16 cellular contexts compared by ENCODE assay signal in genomic region chr20:5131502-5131901, GRCh38. TPM values are rescaled to one million over a fixed set of nuclear protein-coding genes. Genes with fewer than 3 reads are reported as not detected.
DNase-seq lines count a peak whose midpoint lies in the region; ATAC-seq and TF ChIP-seq lines count a peak whose summit lies in the region.
"Had no signal": no experiment of that assay in that cellular context is flagged by ENCODE, and none has a peak within 500 bp of the region (broad histone marks: within the 10 kb centered on the region; RNA-seq: fewer than 3 reads in every experiment).

No MANE protein-coding gene starts in this region.

- DNase-seq in right cardiac atrium: no peak
- DNase-seq in cardiac septum (ENCODE audit: low spot score): no peak
- no peak for DNase-seq in WTC11 (ENCODE audit: low spot score)
- DNase-seq in mesenchymal stem cell: no peak
- no peak for DNase-seq in NCI-H345 (lab: John Stamatoyannopoulos, UW)
- no peak for DNase-seq in activated T-helper 1 cell treated with anti-CD3 and anti-CD28 coated beads, Interleukin-12 subunit alpha, Interleukin-12 subunit beta, Interleukin-2, Interleukin-4 antibody, amounts not matched to agents 30 ng/mL and 10 ng/mL and 1 ng/mL, durations not matched to agents 14 hours and 24 hours and 36 hours (ENCODE audit: low spot score)
- DNase-seq in kidney tubule cell (ENCODE audit: low spot score): no peak
- DNase-seq: activated naive CD4-positive, alpha-beta T cell; DMS79 treated with DMSO at 0.1 percent for 48 hours; HCEC 1CT; NCI-H1048; NCI-H510A; nucleus accumbens; PC-9; stimulated activated CD8-positive, alpha-beta memory T cell treated with anti-CD3 and anti-CD28 coated beads, Interleukin-4, amount 100 ng/mL, for 48 hours had no signal

- no peak overlapping the region for H3K4me2 ChIP-seq in mesenchymal stem cell (ENCODE audit: low read length, poor library complexity, severe bottlenecking)
- H3K4me2 ChIP-seq: PC-9 had no signal

- CTCF ChIA-PET in WTC11 (lab: Charles Lee): interaction anchor here (1.0 to 1.9 kb wide), 3 partner anchors 61 to 317 kb away, joined by 3 to 13 read pairs (median 4); no protein-coding TSS in a partner anchor

- H3K4ac ChIP-seq in mesenchymal stem cell (ENCODE audit: low read depth in 1 of 2, low read length in 2 of 2): no peak overlapping the region

- no peak for ATAC-seq in right cardiac atrium
- no peak for ATAC-seq in WTC11

- H3K4me3 ChIP-seq in right cardiac atrium (ENCODE audit: low read length) (no peak overlapping the region), mesenchymal stem cell (ENCODE audit: insufficient read depth in 1 of 2, low read depth in 1 of 2, low read length in 2 of 2) (no peak overlapping the region), urinary bladder (ENCODE audit: low read depth, low read length) (no peak overlapping the region)
- H3K4me3 ChIP-seq: PC-9 had no signal

- H3K14ac ChIP-seq in mesenchymal stem cell (ENCODE audit: low read length in 2 of 2): no peak overlapping the region

- no peak overlapping the region for H2BK5ac ChIP-seq in mesenchymal stem cell (ENCODE audit: low read depth, low read length, poor library complexity, severe bottlenecking)

- TF ChIP-seq CTCF in WTC11 (IDR thresholded peaks at IDR 0.05): no peak

- H3K9ac ChIP-seq in mesenchymal stem cell (ENCODE audit: low read length): peak overlapping the region; percentile 56

- H3K27me3 ChIP-seq in right cardiac atrium (ENCODE audit: control insufficient read depth, insufficient read depth) (no peaks in the 10 kb centered on the region), mesenchymal stem cell (ENCODE audit: control insufficient read depth in 1 of 2, insufficient read depth in 1 of 2, low read length in 2 of 2) (no peaks in the 10 kb centered on the region)

- H3K27ac ChIP-seq in right cardiac atrium (ENCODE audit: low read length) (peak overlapping the region; percentile 70), mesenchymal stem cell (ENCODE audit: low read length, poor library complexity, severe bottlenecking) (no peak overlapping the region), urinary bladder (ENCODE audit: low read depth) (peak overlapping the region; percentile 43)
- H3K27ac ChIP-seq: PC-9 had no signal

- H3K4me3 Mint-ChIP-seq in WTC11: no peak overlapping the region
- no peak overlapping the region for H3K4me3 Mint-ChIP-seq in activated T-helper 1 cell treated with anti-CD3 and anti-CD28 coated beads, Interleukin-12 subunit alpha, Interleukin-12 subunit beta, Interleukin-2, Interleukin-4 antibody, amounts not matched to agents 30 ng/mL and 10 ng/mL and 1 ng/mL, durations not matched to agents 14 hours and 24 hours and 36 hours

- no peaks in the 10 kb centered on the region for H3K9me3 Mint-ChIP-seq in WTC11
- H3K9me3 Mint-ChIP-seq in activated T-helper 1 cell treated with anti-CD3 and anti-CD28 coated beads, Interleukin-12 subunit alpha, Interleukin-12 subunit beta, Interleukin-2, Interleukin-4 antibody, amounts not matched to agents 30 ng/mL and 10 ng/mL and 1 ng/mL, durations not matched to agents 14 hours and 24 hours and 36 hours: no peaks in the 10 kb centered on the region

- H4K8ac ChIP-seq in mesenchymal stem cell (ENCODE audit: low read length): no peak overlapping the region

- WGBS in right cardiac atrium: 72% methylated on average over 5 of the region's 5 CpGs
- WGBS in mesenchymal stem cell: 93% methylated on average over 4 of the region's 5 CpGs
- 58% methylated on average over 5 of the region's 5 CpGs for WGBS in urinary bladder

- H3K36me3 ChIP-seq in mesenchymal stem cell (ENCODE audit: control insufficient read depth in 1 of 2, insufficient read depth in 2 of 2, low read depth in 1 of 2, low read length in 2 of 2) (no peaks in the 10 kb centered on the region), urinary bladder (ENCODE audit: insufficient read depth) (no peaks in the 10 kb centered on the region)

- no peak overlapping the region for H2AFZ ChIP-seq in mesenchymal stem cell (ENCODE audit: low read depth, low read length)
- H2AFZ ChIP-seq: PC-9 had no signal

- H4K91ac ChIP-seq in mesenchymal stem cell (ENCODE audit: low read length): no peak overlapping the region

- H2BK12ac ChIP-seq in mesenchymal stem cell (ENCODE audit: low read length in 2 of 2): no peak overlapping the region

- peak overlapping the region; percentile 24; the same call in 1 of the 2 replicates for H3K27ac Mint-ChIP-seq in WTC11
- no peak overlapping the region for H3K27ac Mint-ChIP-seq in activated T-helper 1 cell treated with anti-CD3 and anti-CD28 coated beads, Interleukin-12 subunit alpha, Interleukin-12 subunit beta, Interleukin-2, Interleukin-4 antibody, amounts not matched to agents 30 ng/mL and 10 ng/mL and 1 ng/mL, durations not matched to agents 14 hours and 24 hours and 36 hours

- intact Hi-C loops in right cardiac atrium (cut with DNase I) (no loop called here), cardiac septum (cut with DNase I) (no loop called here)
- intact Hi-C loops in activated T-helper 1 cell treated with anti-CD3 and anti-CD28 coated beads, Interleukin-12 subunit alpha, Interleukin-12 subunit beta, Interleukin-2, Interleukin-4 antibody, amounts not matched to agents 30 ng/mL and 10 ng/mL and 1 ng/mL, durations not matched to agents 14 hours and 24 hours and 36 hours (cut with micrococcal nuclease): no loop called here

- peaks cover 32% of the 10 kb centered on the region for H3K79me1 ChIP-seq in mesenchymal stem cell (replicated peaks; ENCODE audit: low read length, poor library complexity, severe bottlenecking)

- H2BK15ac ChIP-seq in mesenchymal stem cell (ENCODE audit: low read depth, poor library complexity, severe bottlenecking): no peak overlapping the region

- no peaks in the 10 kb centered on the region for H3K27me3 Mint-ChIP-seq in WTC11 (ENCODE audit: low read depth)
- H3K27me3 Mint-ChIP-seq in activated T-helper 1 cell treated with anti-CD3 and anti-CD28 coated beads, Interleukin-12 subunit alpha, Interleukin-12 subunit beta, Interleukin-2, Interleukin-4 antibody, amounts not matched to agents 30 ng/mL and 10 ng/mL and 1 ng/mL, durations not matched to agents 14 hours and 24 hours and 36 hours (ENCODE audit: insufficient read depth): no peaks in the 10 kb centered on the region

- H3K9me3 ChIP-seq in right cardiac atrium (ENCODE audit: control insufficient read depth, low read length) (no peaks in the 10 kb centered on the region), mesenchymal stem cell (ENCODE audit: control insufficient read depth, low read length) (no peaks in the 10 kb centered on the region)

- H3K4me1 Mint-ChIP-seq in WTC11: peaks cover 20% of the 10 kb centered on the region
- H3K4me1 Mint-ChIP-seq in activated T-helper 1 cell treated with anti-CD3 and anti-CD28 coated beads, Interleukin-12 subunit alpha, Interleukin-12 subunit beta, Interleukin-2, Interleukin-4 antibody, amounts not matched to agents 30 ng/mL and 10 ng/mL and 1 ng/mL, durations not matched to agents 14 hours and 24 hours and 36 hours (ENCODE audit: low read depth): peaks cover 34% of the 10 kb centered on the region

- peaks cover 16% of the 10 kb centered on the region for H3K4me1 ChIP-seq in right cardiac atrium (ENCODE audit: control insufficient read depth, insufficient read depth, low read length)
- peaks cover 10% of the 10 kb centered on the region for H3K4me1 ChIP-seq in mesenchymal stem cell (ENCODE audit: control insufficient read depth, insufficient read depth, low read depth, low read length)
- H3K4me1 ChIP-seq in urinary bladder (ENCODE audit: insufficient read depth): peaks cover 1% of the 10 kb centered on the region

- POLR2A ChIA-PET in WTC11 (lab: Charles Lee): interaction anchor here (0.6 kb wide), 1 partner anchor 185 kb away, joined by 3 read pairs; the partner anchor contains the start of gene PROKR2

- no peaks in the 10 kb centered on the region; the same call in 1 of the 2 replicates for H3K36me3 Mint-ChIP-seq in WTC11
- peaks cover 6% of the 10 kb centered on the region for H3K36me3 Mint-ChIP-seq in activated T-helper 1 cell treated with anti-CD3 and anti-CD28 coated beads, Interleukin-12 subunit alpha, Interleukin-12 subunit beta, Interleukin-2, Interleukin-4 antibody, amounts not matched to agents 30 ng/mL and 10 ng/mL and 1 ng/mL, durations not matched to agents 14 hours and 24 hours and 36 hours (ENCODE audit: low read depth)

- no peak overlapping the region for H3K23ac ChIP-seq in mesenchymal stem cell (ENCODE audit: low read length in 2 of 2)

- H3K18ac ChIP-seq in mesenchymal stem cell (ENCODE audit: low read depth in 1 of 2, low read length in 2 of 2): no peak overlapping the region

- no peak overlapping the region for H2AK5ac ChIP-seq in mesenchymal stem cell (ENCODE audit: low read length, severe bottlenecking)

- H2BK120ac ChIP-seq in mesenchymal stem cell (ENCODE audit: low read depth, low read length): no peak overlapping the region

RNA-seq across cellular contexts. Expression of gene CDS2, which starts 4.7 kb away (rescaled TPM):
- total RNA-seq in right cardiac atrium (10 to 100 TPM; 79.4 to 98.6 (median 88.2) TPM), cardiac septum (84.0 TPM), WTC11 (2021) (49.1 to 56.6 TPM (median 54.9 TPM) in 3 replicates), urinary bladder (36.9 TPM)
- polyA plus RNA-seq in right cardiac atrium (29.1 TPM), urinary bladder (22.1 TPM)
- 29.5 TPM for polyA plus RNA-seq in mesenchymal stem cell (2013, experiment 1 of 2)
- 32.0 TPM for polyA plus RNA-seq in mesenchymal stem cell (2013, experiment 2 of 2)
- 39.8 and 42.5 TPM in 2 replicates for total RNA-seq in activated T-helper 1 cell treated with anti-CD3 and anti-CD28 coated beads, Interleukin-12 subunit alpha, Interleukin-12 subunit beta, Interleukin-2, Interleukin-4 antibody, amounts not matched to agents 30 ng/mL and 10 ng/mL and 1 ng/mL, durations not matched to agents 14 hours and 24 hours and 36 hours

RNA-seq across cellular contexts. Expression of gene PCNA, which starts 11.7 kb away (rescaled TPM):
- total RNA-seq in right cardiac atrium: 10 to 100 TPM; 19.4 to 36.8 (median 25.7) TPM
- 41.4 TPM for polyA plus RNA-seq in right cardiac atrium
- 16.7 TPM for total RNA-seq in cardiac septum
- total RNA-seq in WTC11 (2021): 239 to 262 TPM (median 240 TPM) in 3 replicates
- polyA plus RNA-seq in mesenchymal stem cell (2013, experiment 1 of 2): 53.6 TPM
- 57.8 TPM for polyA plus RNA-seq in mesenchymal stem cell (2013, experiment 2 of 2)
- total RNA-seq in urinary bladder: 91.9 TPM
- 56.8 TPM for polyA plus RNA-seq in urinary bladder
- total RNA-seq in activated T-helper 1 cell treated with anti-CD3 and anti-CD28 coated beads, Interleukin-12 subunit alpha, Interleukin-12 subunit beta, Interleukin-2, Interleukin-4 antibody, amounts not matched to agents 30 ng/mL and 10 ng/mL and 1 ng/mL, durations not matched to agents 14 hours and 24 hours and 36 hours: 512 and 519 TPM in 2 replicates

RNA-seq across cellular contexts. Expression of gene TMEM230, which starts 18.6 kb away (rescaled TPM):
- total RNA-seq in right cardiac atrium (100 to 1,000 TPM in 3 of 4 donors, 10 to 100 TPM in 1; 98.7 to 116 (median 110) TPM), cardiac septum (74.9 TPM), WTC11 (2021) (72.7 to 78.4 TPM (median 73.9 TPM) in 3 replicates), urinary bladder (131 TPM)
- polyA plus RNA-seq in right cardiac atrium (178 TPM), urinary bladder (116 TPM)
- 159 TPM for polyA plus RNA-seq in mesenchymal stem cell (2013, experiment 1 of 2)
- 168 TPM for polyA plus RNA-seq in mesenchymal stem cell (2013, experiment 2 of 2)
- 80.3 and 82.1 TPM in 2 replicates for total RNA-seq in activated T-helper 1 cell treated with anti-CD3 and anti-CD28 coated beads, Interleukin-12 subunit alpha, Interleukin-12 subunit beta, Interleukin-2, Interleukin-4 antibody, amounts not matched to agents 30 ng/mL and 10 ng/mL and 1 ng/mL, durations not matched to agents 14 hours and 24 hours and 36 hours
